8 cellular contexts compared by ENCODE assay signal in the genomic region with DNA sequence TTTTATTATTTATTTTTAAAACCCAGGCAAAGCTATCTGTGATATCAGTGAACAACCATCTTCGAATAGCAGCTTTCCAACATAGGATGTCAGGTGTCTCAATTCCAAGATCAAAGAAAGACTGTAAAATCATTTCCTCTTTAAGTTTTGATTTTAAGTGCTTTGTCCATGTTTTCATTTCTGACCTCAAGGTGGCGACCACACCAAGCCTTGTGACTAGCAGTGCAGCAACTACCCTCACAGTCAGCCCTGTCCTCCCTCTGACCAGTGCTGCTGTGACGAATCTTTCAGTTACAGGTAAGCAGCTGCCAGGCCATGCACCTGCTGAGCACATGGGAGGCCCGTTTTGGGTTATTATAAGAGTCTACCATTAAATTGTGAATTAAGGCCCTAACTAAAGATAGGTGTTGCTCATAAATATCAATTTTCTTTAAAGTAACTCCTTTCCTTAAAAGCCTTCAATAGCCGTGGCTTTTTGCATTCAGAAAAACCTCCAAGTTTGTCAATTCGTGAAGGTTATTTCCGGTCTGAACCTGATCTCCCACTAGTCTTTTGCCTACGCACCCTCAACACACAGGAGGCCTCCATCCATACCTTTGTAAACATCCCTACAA.
A peak's percentile ranks its signal among the peaks of the same experiment; 100 is the strongest.
DNase-seq lines count a peak whose midpoint lies in the region; ATAC-seq, FAIRE-seq and TF ChIP-seq lines count a peak whose summit lies in the region.

No MANE protein-coding gene starts in this region.

- TF ChIP-seq CTCF in GM12874 (IDR thresholded peaks at IDR 0.05; ENCODE audit: insufficient read depth, low read depth, low read length) (peak; percentile 58), LNCaP clone FGC (IDR thresholded peaks at IDR 0.05; ENCODE audit: control insufficient read depth, extremely low read depth, insufficient read depth) (peak; percentile 82), astrocyte (IDR thresholded peaks at IDR 0.05; ENCODE audit: insufficient read depth, low read depth, low read length) (peak; percentile 48)

- no peaks in the 10 kb centered on the region for H3K79me2 ChIP-seq in astrocyte (ENCODE audit: insufficient read depth, low read length)

- no peaks in the 10 kb centered on the region for H3K4me1 ChIP-seq in astrocyte (ENCODE audit: insufficient read depth, low read length)

- no peak overlapping the region for H3K4me3 ChIP-seq in LNCaP clone FGC (ENCODE audit: low read depth, low read length)
- no peak overlapping the region for H3K4me3 ChIP-seq in astrocyte (ENCODE audit: insufficient read depth, low read depth, low read length)

- no peak for ATAC-seq in GM19467 (IDR thresholded peaks at IDR 0.05; ENCODE audit: unreplicated experiment)

- no peaks in the 10 kb centered on the region for H3K9me3 Mint-ChIP-seq in astrocyte (ENCODE audit: unreplicated experiment)

- no peak overlapping the region for H3K4me2 ChIP-seq in astrocyte (ENCODE audit: low read length)

- no peaks in the 10 kb centered on the region for H3K9me3 ChIP-seq in astrocyte (ENCODE audit: insufficient read depth, low read depth, low read length)

- H3K27me3 Mint-ChIP-seq in astrocyte (ENCODE audit: low read depth, unreplicated experiment) = no peaks in the 10 kb centered on the region

- H3K36me3 Mint-ChIP-seq in astrocyte (ENCODE audit: low read depth, unreplicated experiment) = peaks cover 1% of the 10 kb centered on the region

- no peak overlapping the region for H3K9ac ChIP-seq in astrocyte (ENCODE audit: low read length)

- DNase-seq in A172 (ENCODE audit: low spot score) = peak; percentile 66
- DNase-seq in LNCaP clone FGC (ENCODE audit: low read depth) = no peak
- DNase-seq in SKM-1 (lab: John Stamatoyannopoulos, UW; ENCODE audit: unreplicated experiment) = peak; percentile 63
- DNase-seq in astrocyte (ENCODE audit: low read depth) = peak; percentile 23
- DNase-seq in stimulated activated CD4-positive, alpha-beta T cell treated with anti-CD3 and anti-CD28 coated beads, Interleukin-2, amount 100 ng/mL, for 48 hours = peak; percentile 26 to 33

- H3K36me3 ChIP-seq in astrocyte (ENCODE audit: insufficient read depth, low read length) = no peaks in the 10 kb centered on the region

- H3K27me3 ChIP-seq in astrocyte (ENCODE audit: insufficient read depth, low read length) = no peaks in the 10 kb centered on the region

- H2AFZ ChIP-seq in astrocyte (ENCODE audit: low read depth, low read length) = no peak overlapping the region

- no peak overlapping the region for H3K27ac ChIP-seq in astrocyte (ENCODE audit: low read depth, low read length)

- H3K4me3 Mint-ChIP-seq in astrocyte (ENCODE audit: unreplicated experiment) = no peak overlapping the region

- no peak overlapping the region for H3K27ac Mint-ChIP-seq in astrocyte (ENCODE audit: unreplicated experiment)

- no peaks in the 10 kb centered on the region for H3K4me1 Mint-ChIP-seq in astrocyte (ENCODE audit: low read depth, unreplicated experiment)

- FAIRE-seq in astrocyte (lab: Jason Lieb, UNC) = no peak
- peak; percentile 81 for FAIRE-seq in islet of Langerhans (lab: Jason Lieb, UNC)

- H4K20me1 ChIP-seq in astrocyte (ENCODE audit: insufficient read depth, low read length) = no peaks in the 10 kb centered on the region
